In genomic region chr1:9592510-9593075, GRCh38 we compare ENCODE assay signal across 11 cellular contexts. TPM values are rescaled to one million over a fixed set of nuclear protein-coding genes. Genes with fewer than 3 reads are reported as not detected.
DNase-seq lines count a peak whose midpoint lies in the region; ATAC-seq, FAIRE-seq and TF ChIP-seq lines count a peak whose summit lies in the region.
"Had no signal": no experiment of that assay in that cellular context is flagged by ENCODE, and none has a peak within 500 bp of the region (broad histone marks: within the 10 kb centered on the region; RNA-seq: fewer than 3 reads in every experiment).

No MANE protein-coding gene starts in this region.

- intact Hi-C loops in endothelial cell of umbilical vein (cut with micrococcal nuclease): no loop called here

- FAIRE-seq in endothelial cell of umbilical vein (lab: Jason Lieb, UNC): no peak

- no TSS peak for BruUV-seq in endothelial cell of umbilical vein (replicated peaks; lab: Mats Ljungman, UMichigan)

- H3K36me3 ChIP-seq in DOHH2 (ENCODE audit: control insufficient read depth, low read length) (peaks cover 30% of the 10 kb centered on the region), HUES64 (ENCODE audit: insufficient read depth, low read length) (peaks cover 15% of the 10 kb centered on the region), endothelial cell of umbilical vein (ENCODE audit: control insufficient read depth in 2 of 2, extremely low read depth in 1 of 2, insufficient read depth in 2 of 2, low read length in 2 of 2) (peaks cover 0 to 4% of the 10 kb centered on the region in 2 experiments)
- H3K36me3 ChIP-seq: colonic mucosa, uterus had no signal

- dilution Hi-C loops in endothelial cell of umbilical vein (cut with MboI; ENCODE audit: extremely low pct_ligation_motif_present, low sequenced_read_pairs): no loop called here

- H3K9ac ChIP-seq in HUES64 (ENCODE audit: low read depth, low read length) (no peak overlapping the region), endothelial cell of umbilical vein (replicated peaks; ENCODE audit: extremely low read depth, insufficient read depth, low read length) (no peak overlapping the region)

- H4K20me1 ChIP-seq in DOHH2 (ENCODE audit: control insufficient read depth, insufficient read depth, low read depth, low read length) (peaks cover 27% of the 10 kb centered on the region), endothelial cell of umbilical vein (replicated peaks; ENCODE audit: control insufficient read depth, extremely low read depth, insufficient read depth, low read length) (no peaks in the 10 kb centered on the region)

- POLR2A ChIA-PET in endothelial cell of umbilical vein (lab: Charles Lee): no interaction called here

- H3K4me2 ChIP-seq in DOHH2 (ENCODE audit: low read length): peak overlapping the region; percentile 89
- peak overlapping the region; percentile 26 for H3K4me2 ChIP-seq in endothelial cell of umbilical vein (ENCODE audit: insufficient read depth, low read length)

- CTCF ChIA-PET in endothelial cell of umbilical vein (lab: Charles Lee): interaction anchor here (1.2 kb wide), 1 partner anchor 23 kb away, joined by 5 read pairs; no protein-coding TSS in a partner anchor

- no peak for ATAC-seq in GM21367 (IDR thresholded peaks at IDR 0.05; ENCODE audit: unreplicated experiment)
- ATAC-seq: CD8-positive, alpha-beta T cell had no signal

- TF ChIP-seq POLR2A in endothelial cell of umbilical vein (IDR thresholded peaks at IDR 0.05; ENCODE audit: low read depth, low read length): no peak

- WGBS in HUES64: 80% methylated on average over 15 of the region's 16 CpGs

- no peak overlapping the region for H2AFZ ChIP-seq in endothelial cell of umbilical vein (ENCODE audit: low read depth, low read length)

- H3K4me3 ChIP-seq in DOHH2 (ENCODE audit: low read length): peak overlapping the region; percentile 58
- H3K4me3 ChIP-seq in HUES64 (ENCODE audit: low read length): no peak overlapping the region
- no peak overlapping the region for H3K4me3 ChIP-seq in endothelial cell of umbilical vein (replicated peaks in 1 of 3; ENCODE audit: insufficient read depth in 1 of 3, low read depth in 1 of 3, low read length in 3 of 3)
- H3K4me3 ChIP-seq: colonic mucosa, uterus had no signal

- peak overlapping the region; percentile 39; the same call in 1 of the 2 replicates for H3K27ac ChIP-seq in DOHH2 (ENCODE audit: low read depth, low read length)
- H3K27ac ChIP-seq in HUES64 (ENCODE audit: low read depth, low read length): peak overlapping the region; percentile 63
- peak overlapping the region; percentile 61 for H3K27ac ChIP-seq in endothelial cell of umbilical vein (ENCODE audit: insufficient read depth, low read depth, low read length)
- H3K27ac ChIP-seq: colonic mucosa had no signal

- H3K79me2 ChIP-seq in DOHH2 (ENCODE audit: control insufficient read depth, low read length): peaks cover 79% of the 10 kb centered on the region
- H3K79me2 ChIP-seq in endothelial cell of umbilical vein (ENCODE audit: control insufficient read depth, insufficient read depth, low read length): peaks cover 68% of the 10 kb centered on the region

- no peaks in the 10 kb centered on the region for H3F3A ChIP-seq in DOHH2 (ENCODE audit: control insufficient read depth, insufficient read depth)

- H3K9me3 ChIP-seq in DOHH2 (ENCODE audit: control insufficient read depth, insufficient read depth, low read length) (no peaks in the 10 kb centered on the region), HUES64 (ENCODE audit: insufficient read depth, low read depth, low read length) (no peaks in the 10 kb centered on the region), endothelial cell of umbilical vein (replicated peaks; ENCODE audit: control insufficient read depth, insufficient read depth, low read length) (no peaks in the 10 kb centered on the region)
- H3K9me3 ChIP-seq: colonic mucosa, uterus had no signal

- DNase-seq in endothelial cell of umbilical vein (ENCODE audit: low read depth, low spot score) (no peak), retina (peak; percentile 34), NCI-H1417 treated with DMSO at 0.1 percent for 48 hours (lab: John Stamatoyannopoulos, UW) (no peak)
- no peak for DNase-seq in effector CD8-positive, alpha-beta T cell (lab: John Stamatoyannopoulos, UW)
- DNase-seq: activated T-cell treated with anti-CD3 and anti-CD28 coated beads for 4 hours had no signal

- TF ChIP-seq CTCF in DOHH2 (IDR thresholded peaks at IDR 0.05; ENCODE audit: low read depth, low read length, poor library complexity, severe bottlenecking) (no peak), endothelial cell of umbilical vein (IDR thresholded peaks at IDR 0.05; ENCODE audit: extremely low read depth in 1 of 2, insufficient read depth in 1 of 2, low read depth in 1 of 2, low read length in 2 of 2) (no peak)

- no peaks in the 10 kb centered on the region for H3K9me1 ChIP-seq in endothelial cell of umbilical vein (replicated peaks; ENCODE audit: control insufficient read depth, extremely low read depth, insufficient read depth, low read length)

- no peaks in the 10 kb centered on the region for H3K27me3 ChIP-seq in DOHH2 (ENCODE audit: control insufficient read depth, low read length)
- no peaks in the 10 kb centered on the region; the same call in 1 of the 2 replicates for H3K27me3 ChIP-seq in HUES64 (ENCODE audit: insufficient read depth, low read length)
- no peaks in the 10 kb centered on the region for H3K27me3 ChIP-seq in endothelial cell of umbilical vein (ENCODE audit: control insufficient read depth in 2 of 2, insufficient read depth in 2 of 2, low read length in 2 of 2)
- H3K27me3 ChIP-seq: colonic mucosa, uterus had no signal

- no peaks in the 10 kb centered on the region for H3K9me2 ChIP-seq in DOHH2 (replicated peaks; ENCODE audit: control insufficient read depth, low read length)

- peaks cover 51% of the 10 kb centered on the region for H3K4me1 ChIP-seq in DOHH2 (ENCODE audit: control insufficient read depth, low read length)
- H3K4me1 ChIP-seq in HUES64 (ENCODE audit: insufficient read depth, low read length): peaks cover 33% of the 10 kb centered on the region
- H3K4me1 ChIP-seq in endothelial cell of umbilical vein (ENCODE audit: control insufficient read depth, extremely low read depth, insufficient read depth, low read length): peaks cover 21% of the 10 kb centered on the region
- H3K4me1 ChIP-seq: colonic mucosa had no signal

TF ChIP-seq in endothelial cell of umbilical vein, 7 proteins besides CTCF, POLR2A, EP300 and RAD21:
- TF ChIP-seq MYC (IDR thresholded peaks at IDR 0.05; ENCODE audit: low read depth, low read length) (no peak), EZH2 (IDR thresholded peaks at IDR 0.05; ENCODE audit: borderline replicate concordance, low read depth, low read length, severe bottlenecking) (no peak), GATA2 (IDR thresholded peaks at IDR 0.05; ENCODE audit: insufficient read depth, insufficient read length, low read depth, low read length) (no peak), FOS (IDR thresholded peaks at IDR 0.05; ENCODE audit: borderline replicate concordance, insufficient read depth, low read length) (no peak), JUN (IDR thresholded peaks at IDR 0.05; ENCODE audit: borderline replicate concordance, insufficient read depth, insufficient read length, low read depth) (no peak), POLR2AphosphoS5 (IDR thresholded peaks at IDR 0.05; ENCODE audit: insufficient read depth, low read depth, low read length) (no peak)
- TF ChIP-seq, protein P1, sequence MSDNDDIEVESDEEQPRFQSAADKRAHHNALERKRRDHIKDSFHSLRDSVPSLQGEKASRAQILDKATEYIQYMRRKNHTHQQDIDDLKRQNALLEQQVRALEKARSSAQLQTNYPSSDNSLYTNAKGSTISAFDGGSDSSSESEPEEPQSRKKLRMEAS (IDR thresholded peaks at IDR 0.05; ENCODE audit: insufficient read depth, insufficient read length): no peak

RNA-seq across cellular contexts. Expression of gene TMEM201, which starts 3.9 kb away (rescaled TPM):
- polyA plus RNA-seq in HUES64 (2013, experiment 1 of 2): 15.0 TPM
- polyA plus RNA-seq in HUES64 (2013, experiment 2 of 2): 14.9 TPM
- total RNA-seq in endothelial cell of umbilical vein: 21.0 and 24.8 TPM in 2 replicates
- 8.3 and 10.0 TPM in 2 replicates for polyA plus RNA-seq in endothelial cell of umbilical vein
- 5.6 and 6.2 TPM in 2 replicates for polyA plus RNA-seq in endothelial cell of umbilical vein (2011; cell fraction: cytosol; rRNA removed)
- 12.9 and 13.4 TPM in 2 replicates for polyA plus RNA-seq in endothelial cell of umbilical vein (2011; cell fraction: nucleus; rRNA removed)
- 8.1 and 9.2 TPM in 2 replicates for polyA plus RNA-seq in endothelial cell of umbilical vein (2012)
- polyA minus RNA-seq in endothelial cell of umbilical vein: 5.6 and 6.9 TPM in 2 replicates
- polyA minus RNA-seq in endothelial cell of umbilical vein (2011; cell fraction: cytosol; rRNA and poly(A)+ RNA removed): 15.3 TPM
- polyA minus RNA-seq in endothelial cell of umbilical vein (2011; cell fraction: nucleus; rRNA and poly(A)+ RNA removed): 6.8 and 9.0 TPM in 2 replicates

RNA-seq across cellular contexts. Expression of gene SLC25A33, which starts 53.3 kb away (rescaled TPM):
- polyA plus RNA-seq in HUES64 (2013, experiment 1 of 2): 12.4 TPM
- 11.9 TPM for polyA plus RNA-seq in HUES64 (2013, experiment 2 of 2)
- total RNA-seq in endothelial cell of umbilical vein: 6.4 and 6.6 TPM in 2 replicates
- polyA plus RNA-seq in endothelial cell of umbilical vein: 3.1 and 3.8 TPM in 2 replicates
- polyA plus RNA-seq in endothelial cell of umbilical vein (2011; cell fraction: cytosol; rRNA removed): 3.6 and 4.1 TPM in 2 replicates
- polyA plus RNA-seq in endothelial cell of umbilical vein (2011; cell fraction: nucleus; rRNA removed): 2.0 and 2.7 TPM in 2 replicates
- 4.0 and 4.8 TPM in 2 replicates for polyA plus RNA-seq in endothelial cell of umbilical vein (2012)
- polyA minus RNA-seq in endothelial cell of umbilical vein: 2.2 and 2.8 TPM in 2 replicates
- 4.5 TPM for polyA minus RNA-seq in endothelial cell of umbilical vein (2011; cell fraction: cytosol; rRNA and poly(A)+ RNA removed)
- polyA minus RNA-seq in endothelial cell of umbilical vein (2011; cell fraction: nucleus; rRNA and poly(A)+ RNA removed): 1.8 and 2.2 TPM in 2 replicates

RNA-seq across cellular contexts. Expression of gene PIK3CD, which starts 58.9 kb away (rescaled TPM):
- 6.1 TPM for polyA plus RNA-seq in HUES64 (2013, experiment 1 of 2)
- polyA plus RNA-seq in HUES64 (2013, experiment 2 of 2): 6.1 TPM
- 5.2 and 7.3 TPM in 2 replicates for total RNA-seq in endothelial cell of umbilical vein
- polyA plus RNA-seq in endothelial cell of umbilical vein: 3.5 and 3.9 TPM in 2 replicates
- polyA plus RNA-seq in endothelial cell of umbilical vein (2011; cell fraction: cytosol; rRNA removed): 2.9 and 3.2 TPM in 2 replicates
- 11.2 and 14.6 TPM in 2 replicates for polyA plus RNA-seq in endothelial cell of umbilical vein (2011; cell fraction: nucleus; rRNA removed)
- polyA plus RNA-seq in endothelial cell of umbilical vein (2012): 5.4 and 5.7 TPM in 2 replicates
- 5.0 and 5.3 TPM in 2 replicates for polyA minus RNA-seq in endothelial cell of umbilical vein
- polyA minus RNA-seq in endothelial cell of umbilical vein (2011; cell fraction: cytosol; rRNA and poly(A)+ RNA removed): 1.0 TPM
- 5.0 and 5.8 TPM in 2 replicates for polyA minus RNA-seq in endothelial cell of umbilical vein (2011; cell fraction: nucleus; rRNA and poly(A)+ RNA removed)
